ENCODE assay signal across 24 cellular contexts in the genomic region with DNA sequence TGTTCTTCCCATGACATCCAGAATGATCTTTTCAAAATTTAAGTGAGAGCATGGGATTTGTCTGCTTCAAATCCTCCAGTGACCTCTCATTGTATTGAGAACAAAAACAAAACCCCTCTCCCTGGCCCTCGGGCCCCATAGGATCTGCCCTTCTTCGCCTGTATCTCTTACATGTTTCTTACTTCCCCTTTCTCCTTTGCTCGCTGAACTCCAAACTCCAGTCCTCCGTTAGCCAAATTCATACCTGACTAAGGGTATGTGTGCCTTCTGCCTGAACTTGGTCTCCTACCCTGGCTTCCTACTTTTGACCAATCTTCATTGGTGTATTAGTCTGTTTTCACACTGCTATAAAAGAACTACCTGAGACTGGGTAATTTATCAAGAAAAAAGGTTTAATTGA.
DNase-seq lines count a peak whose midpoint lies in the region; ATAC-seq and TF ChIP-seq lines count a peak whose summit lies in the region.
"Had no signal": no experiment of that assay in that cellular context is flagged by ENCODE, and none has a peak within 500 bp of the region (broad histone marks: within the 10 kb centered on the region; RNA-seq: fewer than 3 reads in every experiment).

No MANE protein-coding gene starts in this region.

- no peak overlapping the region for H3K4me2 ChIP-seq in MM.1S (ENCODE audit: low read depth, low read length)
- H3K4me2 ChIP-seq: smooth muscle cell had no signal

- no peaks in the 10 kb centered on the region for H3K36me3 ChIP-seq in MM.1S (replicated peaks; ENCODE audit: insufficient read depth, low read length)
- H3K36me3 ChIP-seq: SJCRH30 had no signal

- no peaks in the 10 kb centered on the region for H3K9me2 ChIP-seq in MM.1S (replicated peaks; ENCODE audit: insufficient read depth, low read length)

- H3K4me1 Mint-ChIP-seq in T-helper 2 cell treated with Interferon-gamma antibody and Interleukin-4, amounts not matched to agents 5 μg/mL and 100 μg/mL, for 36 hours (ENCODE audit: low read depth) = no peaks in the 10 kb centered on the region
- H3K4me1 Mint-ChIP-seq: activated CD4-positive, alpha-beta T cell treated with anti-CD3 and anti-CD28 coated beads for 36 hours; CD4-positive, CD25-positive, alpha-beta regulatory T cell; memory B cell had no signal

- no peaks in the 10 kb centered on the region for H3K9me3 ChIP-seq in MM.1S (replicated peaks; ENCODE audit: insufficient read depth, low read length)
- H3K9me3 ChIP-seq: SJCRH30 had no signal

- no peaks in the 10 kb centered on the region for H3K79me2 ChIP-seq in MM.1S (ENCODE audit: low read length)

- no peak overlapping the region for H3K27ac ChIP-seq in MM.1S (ENCODE audit: low read length)
- H3K27ac ChIP-seq: SJCRH30 had no signal

- peak; percentile 38 for DNase-seq in islet precursor cell
- DNase-seq in MM.1S = no peak
- DNase-seq in NCI-H524 (lab: John Stamatoyannopoulos, UW) = no peak
- no peak for DNase-seq in T-helper 2 cell treated with Interferon-gamma antibody and Interleukin-4, amounts not matched to agents 5 μg/mL and 100 μg/mL, for 36 hours (ENCODE audit: low spot score)
- DNase-seq in NCI-H1694 (lab: John Stamatoyannopoulos, UW) = no peak
- DNase-seq: activated CD4-positive, alpha-beta T cell treated with anti-CD3 and anti-CD28 coated beads for 36 hours; activated CD8-positive, alpha-beta memory T cell treated with anti-CD3 and anti-CD28 coated beads for 24 hours; activated naive CD4-positive, alpha-beta T cell treated with anti-CD3 and anti-CD28 coated beads for 36 hours; activated T-cell treated with anti-CD3 and anti-CD28 coated beads, Interleukin-2, amount 50 U/mL, for 4 hours; amygdala; CD4-positive, CD25-positive, alpha-beta regulatory T cell; HCEC 1CT; IMR-90; NCI-H187; NCI-H226; occipital lobe; SJCRH30; stimulated activated naive CD4-positive, alpha-beta T cell; T-helper 1 cell had no signal

- no peaks in the 10 kb centered on the region for H3K4me1 ChIP-seq in MM.1S (ENCODE audit: low read length)

- ATAC-seq in GM18870 (IDR thresholded peaks at IDR 0.05; ENCODE audit: unreplicated experiment) (peak; percentile 60), HG02588 (IDR thresholded peaks at IDR 0.05; ENCODE audit: unreplicated experiment) (peak; percentile 57), HG03469 (IDR thresholded peaks at IDR 0.05; ENCODE audit: unreplicated experiment) (peak; percentile 49)
- ATAC-seq: activated CD4-positive, alpha-beta T cell treated with anti-CD3 and anti-CD28 coated beads for 36 hours; activated T-cell treated with anti-CD3 and anti-CD28 coated beads, Interleukin-2, amount 50 U/mL, for 4 hours had no signal

- H3K27me3 ChIP-seq in MM.1S (replicated peaks; ENCODE audit: insufficient read depth, low read length) = no peaks in the 10 kb centered on the region
- H3K27me3 ChIP-seq: SJCRH30 had no signal

- no peaks in the 10 kb centered on the region for H3K36me3 Mint-ChIP-seq in T-helper 2 cell treated with Interferon-gamma antibody and Interleukin-4, amounts not matched to agents 5 μg/mL and 100 μg/mL, for 36 hours (ENCODE audit: low read depth)
- H3K36me3 Mint-ChIP-seq: CD4-positive, CD25-positive, alpha-beta regulatory T cell; memory B cell had no signal

- H2AFZ ChIP-seq in MM.1S (ENCODE audit: low read length) = no peak overlapping the region

- TF ChIP-seq CTCF in MM.1S (IDR thresholded peaks at IDR 0.05; ENCODE audit: low read length) = no peak

- H3F3A ChIP-seq in MM.1S (ENCODE audit: insufficient read depth, low read length) = no peaks in the 10 kb centered on the region

- no peak overlapping the region for H3K4me3 ChIP-seq in MM.1S (ENCODE audit: low read length)
- H3K4me3 ChIP-seq: SJCRH30, smooth muscle cell had no signal

- peaks cover 9% of the 10 kb centered on the region for H3K27me3 Mint-ChIP-seq in T-helper 2 cell treated with Interferon-gamma antibody and Interleukin-4, amounts not matched to agents 5 μg/mL and 100 μg/mL, for 36 hours (ENCODE audit: low read depth)

- H3K9ac ChIP-seq in MM.1S (ENCODE audit: low read length) = no peak overlapping the region

- H3K4me3 Mint-ChIP-seq in T-helper 2 cell treated with Interferon-gamma antibody and Interleukin-4, amounts not matched to agents 5 μg/mL and 100 μg/mL, for 36 hours = no peak overlapping the region
- H3K4me3 Mint-ChIP-seq: activated CD4-positive, alpha-beta T cell treated with anti-CD3 and anti-CD28 coated beads for 36 hours; activated naive CD4-positive, alpha-beta T cell treated with anti-CD3 and anti-CD28 coated beads for 36 hours; activated T-cell treated with anti-CD3 and anti-CD28 coated beads, Interleukin-2, amount 50 U/mL, for 4 hours; CD4-positive, CD25-positive, alpha-beta regulatory T cell; memory B cell had no signal

- no peaks in the 10 kb centered on the region for H4K20me1 ChIP-seq in MM.1S (ENCODE audit: insufficient read depth, low read length)

- no peaks in the 10 kb centered on the region for H3K9me3 Mint-ChIP-seq in T-helper 2 cell treated with Interferon-gamma antibody and Interleukin-4, amounts not matched to agents 5 μg/mL and 100 μg/mL, for 36 hours
- H3K9me3 Mint-ChIP-seq: activated naive CD4-positive, alpha-beta T cell treated with anti-CD3 and anti-CD28 coated beads for 36 hours; activated T-cell treated with anti-CD3 and anti-CD28 coated beads, Interleukin-2, amount 50 U/mL, for 4 hours; memory B cell had no signal

- no peak overlapping the region for H3K27ac Mint-ChIP-seq in T-helper 2 cell treated with Interferon-gamma antibody and Interleukin-4, amounts not matched to agents 5 μg/mL and 100 μg/mL, for 36 hours
- H3K27ac Mint-ChIP-seq: activated naive CD4-positive, alpha-beta T cell treated with anti-CD3 and anti-CD28 coated beads for 36 hours; CD4-positive, CD25-positive, alpha-beta regulatory T cell; memory B cell had no signal
